8 cellular contexts compared by ENCODE assay signal in genomic region chr16:75099738-75100615, GRCh38. TPM values are rescaled to one million over a fixed set of nuclear protein-coding genes. Genes with fewer than 3 reads are reported as not detected.
DNase-seq lines count a peak whose midpoint lies in the region; ATAC-seq and TF ChIP-seq lines count a peak whose summit lies in the region.

No MANE protein-coding gene starts in this region.

- no peak for TF ChIP-seq POLR2A in NB4 (IDR thresholded peaks at IDR 0.05; ENCODE audit: extremely low read depth, insufficient read length)

- H3K4me1 ChIP-seq in skeletal muscle satellite cell (ENCODE audit: control insufficient read depth, insufficient read depth, low read length) = peaks cover 15% of the 10 kb centered on the region

- H3K27me3 ChIP-seq in skeletal muscle satellite cell (ENCODE audit: control insufficient read depth, insufficient read depth, low read length) = no peaks in the 10 kb centered on the region

- H3K9me3 ChIP-seq in skeletal muscle satellite cell (replicated peaks; ENCODE audit: low read length) = no peaks in the 10 kb centered on the region

- in situ Hi-C loops in G401 (cut with HindIII; ENCODE audit: low sequenced_read_pairs) = no loop called here

- H3K4me1 Mint-ChIP-seq in central memory CD8-positive, alpha-beta T cell = peaks cover 14% of the 10 kb centered on the region

- H3K27me3 Mint-ChIP-seq in central memory CD8-positive, alpha-beta T cell = no peaks in the 10 kb centered on the region

- H3K36me3 Mint-ChIP-seq in central memory CD8-positive, alpha-beta T cell (ENCODE audit: insufficient read depth) = peaks cover 5% of the 10 kb centered on the region

- no peak overlapping the region for H3K4me3 Mint-ChIP-seq in central memory CD8-positive, alpha-beta T cell

- no peak overlapping the region for H3K9ac ChIP-seq in skeletal muscle satellite cell (ENCODE audit: low read depth, low read length)

- H3K4me3 ChIP-seq in NB4 (ENCODE audit: low read depth, low read length) (no peak overlapping the region), skeletal muscle satellite cell (ENCODE audit: low read length) (no peak overlapping the region)

- peaks cover 6% of the 10 kb centered on the region for H3K9me3 Mint-ChIP-seq in central memory CD8-positive, alpha-beta T cell

- peak overlapping the region; percentile 22 for H3K4me2 ChIP-seq in skeletal muscle satellite cell (ENCODE audit: low read length)

- peaks cover 3% of the 10 kb centered on the region for H3K36me3 ChIP-seq in skeletal muscle satellite cell (ENCODE audit: insufficient read depth, low read length)

- H3K27ac Mint-ChIP-seq in central memory CD8-positive, alpha-beta T cell (ENCODE audit: low read depth) = peak overlapping the region; percentile 22

- no peak for TF ChIP-seq CTCF in NB4 (IDR thresholded peaks at IDR 0.05; ENCODE audit: low read depth, low read length)

- peak; percentile 65 for DNase-seq in stimulated activated CD4-positive, alpha-beta T cell treated with anti-CD3 and anti-CD28 coated beads, Interleukin-15, amount 100 ng/mL, for 24 hours
- no peak for DNase-seq in stimulated activated CD4-positive, alpha-beta T cell treated with anti-CD3 and anti-CD28 coated beads, Interleukin-12 subunit alpha, Interleukin-12 subunit beta, amount 100 ng/mL, for 4 hours
- DNase-seq in NB4 (ENCODE audit: low read depth) (peak; percentile 97), G401 (ENCODE audit: low spot score) (no peak), foreskin melanocyte (no peak)
- DNase-seq in central memory CD8-positive, alpha-beta T cell (ENCODE audit: low spot score in 2 of 2) = no peak

- peak; percentile 22 for ATAC-seq in central memory CD8-positive, alpha-beta T cell (replicated peaks; ENCODE audit: extremely low read depth, poor library complexity, severe bottlenecking)
- no peak for ATAC-seq in GM19351 (IDR thresholded peaks at IDR 0.05; ENCODE audit: unreplicated experiment)

RNA-seq across cellular contexts. Expression of gene LDHD, which starts 16.6 kb away (rescaled TPM):
- 0.76 TPM in 1 of 2 replicates, not detected in the other for total RNA-seq in skeletal muscle satellite cell (2012; rRNA removed)
- 1.9 and 3.0 TPM in 2 replicates for total RNA-seq in G401 (2014; rRNA removed; shearing (Covaris generic))

RNA-seq across cellular contexts. Expression of gene ZFP1, which starts 48.3 kb away (rescaled TPM):
- total RNA-seq in skeletal muscle satellite cell (2012; rRNA removed) = 9.4 and 12.7 TPM in 2 replicates
- total RNA-seq in G401 (2014; rRNA removed; shearing (Covaris generic)) = 9.1 and 17.0 TPM in 2 replicates

Comparison
In these comparisons a context has a peak if more than half of its experiments do, and no peak if none do; other contexts are left out.
1. DNase-seq: peak in stimulated activated CD4-positive, alpha-beta T cell treated with anti-CD3 and anti-CD28 coated beads, Interleukin-15, amount 100 ng/mL, for 24 hours (single experiment) and NB4 (single experiment); none in stimulated activated CD4-positive, alpha-beta T cell treated with anti-CD3 and anti-CD28 coated beads, Interleukin-12 subunit alpha, Interleukin-12 subunit beta, amount 100 ng/mL, for 4 hours (single experiment), central memory CD8-positive, alpha-beta T cell (0 of 2), G401 (single experiment) and foreskin melanocyte (single experiment).